17 cellular contexts compared by ENCODE assay signal in genomic region chr3:29773481-29773880, GRCh38.
"Had no signal": no experiment of that assay in that cellular context is flagged by ENCODE, and none has a peak within 500 bp of the region (broad histone marks: within the 10 kb centered on the region; RNA-seq: fewer than 3 reads in every experiment).

No MANE protein-coding gene starts in this region.

- DNase-seq: effector CD4-positive, alpha-beta T cell; endodermal cell; foreskin keratinocyte; kidney glomerular epithelial cell; mesendoderm; naive thymus-derived CD8-positive, alpha-beta T cell; nucleus accumbens; ovary; stimulated activated CD4-positive, alpha-beta T cell treated with anti-CD3 and anti-CD28 coated beads, Interleukin-4, amount 100 ng/mL, for 24 hours; tibial artery; upper lobe of right lung had no signal

- H3K4me1 Mint-ChIP-seq: naive thymus-derived CD8-positive, alpha-beta T cell; stimulated activated memory B cell treated with anti-CD40 and anti-IgM and Interleukin-4, amounts not matched to agents 10 μg/mL and 1 μg/mL and 100 μg/mL, for 72 hours had no signal

- H3K4me1 ChIP-seq: foreskin keratinocyte, right atrium auricular region, tibial artery, upper lobe of right lung, vagina had no signal

- H3K36me3 ChIP-seq: ovary, right atrium auricular region, tibial artery, upper lobe of right lung, vagina had no signal

- H3K36me3 Mint-ChIP-seq: naive thymus-derived CD8-positive, alpha-beta T cell; stimulated activated memory B cell treated with anti-CD40 and anti-IgM and Interleukin-4, amounts not matched to agents 10 μg/mL and 1 μg/mL and 100 μg/mL, for 72 hours had no signal

- H3K27ac Mint-ChIP-seq: endodermal cell; naive thymus-derived CD8-positive, alpha-beta T cell; stimulated activated memory B cell treated with anti-CD40 and anti-IgM and Interleukin-4, amounts not matched to agents 10 μg/mL and 1 μg/mL and 100 μg/mL, for 72 hours; stimulated activated naive CD8-positive, alpha-beta T cell treated with anti-CD3 and anti-CD28 coated beads, Interleukin-15, Interleukin-2, amounts not matched to agents 100 ng/mL and 50 ng/mL, for 24 hours had no signal

- H3K4me3 ChIP-seq: coronary artery, ovary, right atrium auricular region, smooth muscle cell, tibial artery, upper lobe of right lung, vagina had no signal

- H3K27me3 ChIP-seq: foreskin keratinocyte, ovary, right atrium auricular region, tibial artery, upper lobe of right lung, vagina had no signal

- H3K27ac ChIP-seq: coronary artery, foreskin keratinocyte, ovary, right atrium auricular region, tibial artery, upper lobe of right lung, vagina had no signal

- ATAC-seq: foreskin keratinocyte; naive thymus-derived CD8-positive, alpha-beta T cell; stimulated activated memory B cell treated with anti-CD40 and anti-IgM and Interleukin-4, amounts not matched to agents 10 μg/mL and 1 μg/mL and 100 μg/mL, for 72 hours; upper lobe of right lung had no signal

- H3K4me3 Mint-ChIP-seq: endodermal cell; naive thymus-derived CD8-positive, alpha-beta T cell; stimulated activated memory B cell treated with anti-CD40 and anti-IgM and Interleukin-4, amounts not matched to agents 10 μg/mL and 1 μg/mL and 100 μg/mL, for 72 hours; stimulated activated naive CD8-positive, alpha-beta T cell treated with anti-CD3 and anti-CD28 coated beads, Interleukin-15, Interleukin-2, amounts not matched to agents 100 ng/mL and 50 ng/mL, for 24 hours had no signal

- H3K27me3 Mint-ChIP-seq: stimulated activated memory B cell treated with anti-CD40 and anti-IgM and Interleukin-4, amounts not matched to agents 10 μg/mL and 1 μg/mL and 100 μg/mL, for 72 hours had no signal

- H3K4me2 ChIP-seq: smooth muscle cell had no signal

- H3K9me3 Mint-ChIP-seq: endodermal cell; naive thymus-derived CD8-positive, alpha-beta T cell; stimulated activated naive CD8-positive, alpha-beta T cell treated with anti-CD3 and anti-CD28 coated beads, Interleukin-15, Interleukin-2, amounts not matched to agents 100 ng/mL and 50 ng/mL, for 24 hours had no signal

- H3K9me3 ChIP-seq: ovary, right atrium auricular region, tibial artery, upper lobe of right lung, vagina had no signal
